ENCODE assay signal across 15 cellular contexts in genomic region chr15:52012210-52012609, GRCh38. TPM values are rescaled to one million over a fixed set of nuclear protein-coding genes. Genes with fewer than 3 reads are reported as not detected.
DNase-seq lines count a peak whose midpoint lies in the region; ATAC-seq and TF ChIP-seq lines count a peak whose summit lies in the region.
"Had no signal": no experiment of that assay in that cellular context is flagged by ENCODE, and none has a peak within 500 bp of the region (broad histone marks: within the 10 kb centered on the region; RNA-seq: fewer than 3 reads in every experiment).

No MANE protein-coding gene starts in this region.

- H3K4me1 ChIP-seq in heart right ventricle (peaks cover 0 to 60% (median 37%) of the 10 kb centered on the region in 9 donors), right cardiac atrium (ENCODE audit: control insufficient read depth, insufficient read depth, low read length) (no peaks in the 10 kb centered on the region), esophagus squamous epithelium (peaks cover 7 to 70% (median 12%) of the 10 kb centered on the region in 3 donors), upper lobe of right lung (peaks cover 32% of the 10 kb centered on the region)

- no peak for TF ChIP-seq POLR2A in esophagus squamous epithelium (IDR thresholded peaks at IDR 0.05)

- WGBS in heart right ventricle, 2 donors = 52 to 63% methylated on average over 2 of the region's 2 CpGs
- 50% methylated on average over 2 of the region's 2 CpGs for WGBS in right cardiac atrium
- 32 to 36% methylated on average over 2 of the region's 2 CpGs for WGBS in esophagus squamous epithelium, 2 donors

- no peaks in the 10 kb centered on the region for H3K27me3 ChIP-seq in heart right ventricle
- no peaks in the 10 kb centered on the region for H3K27me3 ChIP-seq in right cardiac atrium (ENCODE audit: control insufficient read depth, insufficient read depth)
- no peaks in the 10 kb centered on the region for H3K27me3 ChIP-seq in esophagus squamous epithelium
- no peaks in the 10 kb centered on the region for H3K27me3 ChIP-seq in upper lobe of right lung
- H3K27me3 ChIP-seq: testis had no signal

- H3K27ac ChIP-seq in heart right ventricle (peak overlapping the region in 6 of 10 donors; percentile 28 to 66 (median 54)), right cardiac atrium (ENCODE audit: low read length) (no peak overlapping the region), VCaP (peak overlapping the region; percentile 87), esophagus squamous epithelium (peak overlapping the region; percentile 77 to 89 (median 82)), upper lobe of right lung (peak overlapping the region; percentile 14)
- H3K27ac ChIP-seq: coronary artery, KMS-11 had no signal

- H3K9me3 ChIP-seq in heart right ventricle (no peaks in the 10 kb centered on the region), right cardiac atrium (ENCODE audit: control insufficient read depth, low read length) (no peaks in the 10 kb centered on the region), esophagus squamous epithelium (no peaks in the 10 kb centered on the region), upper lobe of right lung (no peaks in the 10 kb centered on the region)
- H3K9me3 ChIP-seq: testis had no signal

- ATAC-seq in heart right ventricle (peak in 1 of 8 donors; percentile 21), right cardiac atrium (no peak), upper lobe of right lung (no peak)

- intact Hi-C loops in heart right ventricle (cut with DNase I) (loop anchor here in 2 of 10 donors (5.0 to 10.0 kb wide), 2 partner anchors 35 to 663 kb away; partner anchors contain the start of gene ATOSA (in 1 of the 2)), right cardiac atrium (cut with DNase I) (no loop called here), esophagus squamous epithelium (cut with DNase I) (no loop called here), upper lobe of right lung (cut with DNase I) (no loop called here)

- H3K36me3 ChIP-seq in heart right ventricle (no peaks in the 10 kb centered on the region), esophagus squamous epithelium (no peaks in the 10 kb centered on the region), upper lobe of right lung (no peaks in the 10 kb centered on the region)

- DNase-seq in heart right ventricle (no peak), right cardiac atrium (no peak), esophagus squamous epithelium (lab: John Stamatoyannopoulos, UW) (no peak), upper lobe of right lung (no peak), midbrain (lab: John Stamatoyannopoulos, UW) (no peak), DMS153 treated with DMSO at 0.1 percent for 48 hours (lab: John Stamatoyannopoulos, UW; ENCODE audit: unreplicated experiment) (no peak)
- no peak for DNase-seq in activated CD4-positive, alpha-beta T cell treated with anti-CD3 and anti-CD28 coated beads for 48 hours
- DNase-seq: activated CD4-positive, alpha-beta T cell treated with anti-CD3 and anti-CD28 coated beads, Interleukin-2, amount 50 U/mL, for 4 hours; activated T-cell treated with anti-CD3 and anti-CD28 coated beads, Interleukin-2, amount 50 U/mL, for 48 hours; DND-41; NCI-H524 treated with DMSO at 0.1 percent for 48 hours; testis had no signal

- TF ChIP-seq CTCF in heart right ventricle (IDR thresholded peaks at IDR 0.05) (no peak), VCaP (conservative IDR thresholded peaks at IDR 0.05) (no peak), esophagus squamous epithelium (IDR thresholded peaks at IDR 0.05) (no peak), upper lobe of right lung (IDR thresholded peaks at IDR 0.05) (no peak)

- H3K4me3 ChIP-seq in heart right ventricle (no peak overlapping the region), right cardiac atrium (ENCODE audit: low read length) (no peak overlapping the region), esophagus squamous epithelium (no peak overlapping the region), upper lobe of right lung (no peak overlapping the region)
- H3K4me3 ChIP-seq: coronary artery, testis had no signal

RNA-seq across cellular contexts. Expression of gene MAPK6, which starts 6.8 kb away (rescaled TPM):
- 10 to 100 TPM; 13.5 to 21.8 (median 18.1) TPM for total RNA-seq in heart right ventricle
- 1 to 10 TPM; 4.2 to 7.9 TPM for polyA plus RNA-seq in heart right ventricle
- 10 to 100 TPM; 18.4 to 22.3 (median 19.6) TPM for total RNA-seq in right cardiac atrium
- polyA plus RNA-seq in right cardiac atrium = 6.1 TPM
- 100 to 1,000 TPM in 1 of 4 donors, 10 to 100 TPM in 3; 53.8 to 162 (median 69.2) TPM for total RNA-seq in esophagus squamous epithelium
- total RNA-seq in upper lobe of right lung = 20.9 TPM

RNA-seq across cellular contexts. Expression of gene LEO1, which starts 40.6 kb away (rescaled TPM):
- total RNA-seq in heart right ventricle (1 to 10 TPM; 6.6 to 9.1 (median 8.2) TPM), right cardiac atrium (10 to 100 TPM in 3 of 4 donors, 1 to 10 TPM in 1; 7.9 to 11.8 (median 10.7) TPM), esophagus squamous epithelium (10 to 100 TPM; 23.5 to 38.3 (median 32.4) TPM), upper lobe of right lung (13.2 TPM)
- polyA plus RNA-seq in heart right ventricle (1 to 10 TPM; 6.9 to 8.8 TPM), right cardiac atrium (11.4 TPM)
